ENCODE assay signal across 27 cellular contexts in genomic region chr6:95081949-95082348, GRCh38.
"Had no signal": no experiment of that assay in that cellular context is flagged by ENCODE, and none has a peak within 500 bp of the region (broad histone marks: within the 10 kb centered on the region; RNA-seq: fewer than 3 reads in every experiment).

No MANE protein-coding gene starts in this region.

- FAIRE-seq: urothelium cell line had no signal

- H3K27ac ChIP-seq: stomach, suprapubic skin, testis, thoracic aorta, thyroid gland, tibial artery, tibial nerve, transverse colon, upper lobe of left lung, upper lobe of right lung, uterus, vagina had no signal

- H3K36me3 ChIP-seq: stomach, suprapubic skin, thoracic aorta, thyroid gland, tibial artery, tibial nerve, transverse colon, upper lobe of left lung, upper lobe of right lung, uterus, vagina had no signal

- H3K4me1 ChIP-seq: stomach, suprapubic skin, testis, thyroid gland, tibial artery, tibial nerve, transverse colon, upper lobe of left lung, upper lobe of right lung, uterus, vagina had no signal

- ATAC-seq: stimulated activated effector memory CD8-positive, alpha-beta T cell treated with anti-CD3 and anti-CD28 coated beads, Interleukin-12 subunit alpha, Interleukin-12 subunit beta, amount 100 ng/mL, for 72 hours; stimulated activated memory B cell treated with anti-CD40 and anti-IgM and Interleukin-4, amounts not matched to agents 10 μg/mL and 1 μg/mL and 100 μg/mL, for 72 hours; stimulated activated naive B cell treated with anti-CD40 and anti-IgM and Interleukin-4, amounts not matched to agents 10 μg/mL and 1 μg/mL and 100 μg/mL, for 72 hours; stimulated activated naive CD8-positive, alpha-beta T cell treated with anti-CD3 and anti-CD28 coated beads, Interleukin-15, amount 100 ng/mL, for 72 hours; stimulated activated naive CD8-positive, alpha-beta T cell treated with anti-CD3 and anti-CD28 coated beads, Interleukin-15, Interleukin-2, amounts not matched to agents 100 U/mL and 50 U/mL, for 24 hours; upper lobe of right lung had no signal

- DNase-seq: stimulated activated CD4-positive, alpha-beta T cell treated with anti-CD3 and anti-CD28 coated beads, Interleukin-2, amount 100 ng/mL, for 48 hours; stimulated activated CD4-positive, alpha-beta T cell treated with anti-CD3 and anti-CD28 coated beads, Interleukin-4, amount 100 ng/mL, for 1 hour; stimulated activated CD4-positive, alpha-beta T cell treated with anti-CD3 and anti-CD28 coated beads, Interleukin-4, amount 100 ng/mL, for 24 hours; stimulated activated CD4-positive, alpha-beta T cell treated with anti-CD3 and anti-CD28 coated beads, Interleukin-4, amount 100 ng/mL, for 4 hours; stimulated activated CD8-positive, alpha-beta memory T cell treated with anti-CD3 and anti-CD28 coated beads, Interleukin-4, amount 100 ng/mL, for 48 hours; stimulated activated naive B cell treated with anti-CD40 and anti-IgM and Interleukin-4, amounts not matched to agents 10 μg/mL and 1 μg/mL and 100 μg/mL, for 72 hours; stimulated activated naive CD4-positive, alpha-beta T cell; stimulated activated naive CD4-positive, alpha-beta T cell treated with Interleukin-2 at 50 U/mL for 16 hours; stimulated activated naive CD8-positive, alpha-beta T cell treated with anti-CD3 and anti-CD28 coated beads, Interleukin-15, amount 100 ng/mL, for 72 hours; stimulated activated naive CD8-positive, alpha-beta T cell treated with anti-CD3 and anti-CD28 coated beads, Interleukin-15, Interleukin-2, amounts not matched to agents 100 U/mL and 50 U/mL, for 24 hours; stomach; substantia nigra; testis; thyroid gland; tibial artery; transverse colon; trophoblast cell; upper lobe of left lung; upper lobe of right lung; uterus had no signal

- H3K9me3 ChIP-seq: stomach, suprapubic skin, testis, thoracic aorta, thyroid gland, tibial artery, tibial nerve, transverse colon, upper lobe of left lung, upper lobe of right lung, uterus, vagina had no signal

- H3K27me3 ChIP-seq: stomach, testis, thyroid gland, tibial artery, tibial nerve, transverse colon, upper lobe of left lung, upper lobe of right lung, vagina had no signal

- H3K4me3 ChIP-seq: stomach, suprapubic skin, testis, thoracic aorta, thyroid gland, tibial artery, tibial nerve, transverse colon, upper lobe of left lung, upper lobe of right lung, uterus, vagina had no signal
